In genomic region chr3:72445827-72446405, GRCh38 we compare ENCODE assay signal across 8 cellular contexts. TPM values are rescaled to one million over a fixed set of nuclear protein-coding genes. Genes with fewer than 3 reads are reported as not detected.
DNase-seq lines count a peak whose midpoint lies in the region; ATAC-seq and TF ChIP-seq lines count a peak whose summit lies in the region.

No MANE protein-coding gene starts in this region.

- no peaks in the 10 kb centered on the region for H3K9me3 Mint-ChIP-seq in stimulated activated naive CD8-positive, alpha-beta T cell treated with anti-CD3 and anti-CD28 coated beads, Interleukin-15, Interleukin-2, amounts not matched to agents 100 ng/mL and 50 ng/mL, for 24 hours
- H3K9me3 Mint-ChIP-seq in brain (peaks cover 0 to 5% (median 0%) of the 10 kb centered on the region in 5 experiments), mesothelial cell of epicardium (no peaks in the 10 kb centered on the region)

- DNase-seq in stimulated activated naive CD8-positive, alpha-beta T cell treated with anti-CD3 and anti-CD28 coated beads, Interleukin-15, Interleukin-2, amounts not matched to agents 100 U/mL and 50 U/mL, for 24 hours = no peak
- no peak for DNase-seq in mesothelial cell of epicardium (ENCODE audit: low spot score in 2 of 2, unreplicated experiment in 2 of 2)
- no peak for DNase-seq in GM20000 (ENCODE audit: low spot score)
- DNase-seq in stimulated activated CD4-positive, alpha-beta T cell treated with anti-CD3 and anti-CD28 coated beads, Interleukin-2, amount 100 ng/mL, for 24 hours = no peak
- DNase-seq in caudate nucleus (lab: John Stamatoyannopoulos, UW) = no peak

- peaks cover 62% of the 10 kb centered on the region for H3K4me1 Mint-ChIP-seq in stimulated activated naive CD8-positive, alpha-beta T cell treated with anti-CD3 and anti-CD28 coated beads, Interleukin-15, Interleukin-2, amounts not matched to agents 100 ng/mL and 50 ng/mL, for 24 hours (ENCODE audit: low read depth)
- H3K4me1 Mint-ChIP-seq in brain (peaks cover 61% of the 10 kb centered on the region), mesothelial cell of epicardium (peaks cover 43% of the 10 kb centered on the region)

- peak overlapping the region; percentile 99 for H3K4me3 Mint-ChIP-seq in stimulated activated naive CD8-positive, alpha-beta T cell treated with anti-CD3 and anti-CD28 coated beads, Interleukin-15, Interleukin-2, amounts not matched to agents 100 ng/mL and 50 ng/mL, for 24 hours
- H3K4me3 Mint-ChIP-seq in brain (peak overlapping the region; percentile 94 to 99 (median 96)), mesothelial cell of epicardium (peak overlapping the region; percentile 99)

- TF ChIP-seq CTCF in brain (conservative IDR thresholded peaks at IDR 0.05) = no peak
- TF ChIP-seq CTCF in mesothelial cell of epicardium (IDR thresholded peaks at IDR 0.05; ENCODE audit: unreplicated experiment) = no peak
- no peak for TF ChIP-seq CTCF in GM20000 (IDR thresholded peaks at IDR 0.05; ENCODE audit: extremely low read depth, missing control alignments)

- peak overlapping the region; percentile 98 for H3K27ac Mint-ChIP-seq in stimulated activated naive CD8-positive, alpha-beta T cell treated with anti-CD3 and anti-CD28 coated beads, Interleukin-15, Interleukin-2, amounts not matched to agents 100 ng/mL and 50 ng/mL, for 24 hours
- H3K27ac Mint-ChIP-seq in brain = peak overlapping the region; percentile 90 to 98 (median 95)
- H3K27ac Mint-ChIP-seq in mesothelial cell of epicardium = peak overlapping the region; percentile 99

- H3K36me3 Mint-ChIP-seq in stimulated activated naive CD8-positive, alpha-beta T cell treated with anti-CD3 and anti-CD28 coated beads, Interleukin-15, Interleukin-2, amounts not matched to agents 100 ng/mL and 50 ng/mL, for 24 hours (ENCODE audit: low read depth) = peaks cover 50% of the 10 kb centered on the region
- H3K36me3 Mint-ChIP-seq in brain (peaks cover 41% of the 10 kb centered on the region), mesothelial cell of epicardium (peaks cover 2% of the 10 kb centered on the region)

- H3K27me3 Mint-ChIP-seq in stimulated activated naive CD8-positive, alpha-beta T cell treated with anti-CD3 and anti-CD28 coated beads, Interleukin-15, Interleukin-2, amounts not matched to agents 100 ng/mL and 50 ng/mL, for 24 hours = peaks cover 13% of the 10 kb centered on the region
- H3K27me3 Mint-ChIP-seq in brain (peaks cover 17% of the 10 kb centered on the region), mesothelial cell of epicardium (ENCODE audit: low read depth) (peaks cover under 1% of the 10 kb centered on the region)

- no peak for ATAC-seq in stimulated activated naive CD8-positive, alpha-beta T cell treated with anti-CD3 and anti-CD28 coated beads, Interleukin-15, Interleukin-2, amounts not matched to agents 100 U/mL and 50 U/mL, for 24 hours
- no peak for ATAC-seq in GM21447 (IDR thresholded peaks at IDR 0.05; ENCODE audit: unreplicated experiment)

- no peak overlapping the region for H3K27ac ChIP-seq in caudate nucleus (ENCODE audit: low read depth, low read length)

RNA-seq across cellular contexts. Expression of gene RYBP, which starts 0.5 kb away (rescaled TPM):
- 10.5 TPM for polyA plus RNA-seq in brain (ENCODE audit: insufficient read depth, low read depth, low replicate concordance)
- total RNA-seq in mesothelial cell of epicardium = 27.5 to 28.4 TPM (median 27.8 TPM) in 3 replicates
